Comparison of ENCODE assay signal across 8 cellular contexts in the genomic region with DNA sequence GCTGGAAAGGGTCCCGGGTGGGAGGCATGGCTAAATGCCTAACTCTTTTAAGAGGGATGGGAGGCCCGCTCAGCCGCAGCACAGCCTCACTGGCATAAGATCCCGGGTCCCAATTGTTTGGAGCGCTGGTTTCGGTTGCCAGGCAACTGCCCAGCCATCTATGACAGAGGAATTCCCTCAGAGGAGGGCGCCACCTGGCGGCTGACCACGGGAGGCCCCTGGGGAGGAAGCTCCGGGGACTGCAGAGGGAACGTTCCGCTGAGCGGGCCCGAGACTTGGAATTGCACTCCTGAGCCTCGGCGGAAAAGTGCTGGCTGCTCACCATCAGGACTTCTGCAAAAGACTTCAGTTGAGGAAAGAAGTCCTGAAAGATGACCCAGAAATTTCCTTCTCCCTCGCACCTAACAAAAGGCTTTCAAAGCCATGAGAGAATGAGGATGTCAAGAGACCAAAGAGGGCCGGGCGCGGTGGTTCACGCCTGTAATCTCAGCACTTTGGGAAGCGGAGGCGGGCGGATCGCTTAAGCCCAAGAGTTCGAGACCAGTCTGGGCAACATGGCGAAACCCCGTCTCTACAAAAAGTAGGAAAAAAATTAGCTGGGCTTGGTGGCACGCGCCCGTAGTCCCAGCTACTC.
DNase-seq lines count a peak whose midpoint lies in the region; ATAC-seq lines count a peak whose summit lies in the region.

No MANE protein-coding gene starts in this region.

- DNase-seq in NCI-H2081 (lab: John Stamatoyannopoulos, UW), result peak; percentile 84 to 88
- DNase-seq in NCI-H2081 treated with DMSO at 0.1 percent for 48 hours (lab: John Stamatoyannopoulos, UW), result no peak
- DNase-seq in NCI-H2196 treated with DMSO at 0.1 percent for 48 hours (lab: John Stamatoyannopoulos, UW; ENCODE audit: unreplicated experiment), result peak; percentile 85
- DNase-seq in activated CD4-positive, CD25-positive, alpha-beta regulatory T cell treated with anti-CD3 and anti-CD28 coated beads, Interleukin-2, amount 50 U/mL, for 16 hours (ENCODE audit: low read depth, low spot score), result peak; percentile 80
- peak; percentile 86 for DNase-seq in central memory CD4-positive, alpha-beta T cell
- peak; percentile 98 for DNase-seq in islet precursor cell
- DNase-seq in stimulated activated CD4-positive, alpha-beta T cell treated with anti-CD3 and anti-CD28 coated beads, Interleukin-12 subunit alpha, Interleukin-12 subunit beta, amount 100 ng/mL, for 4 hours, result peak; percentile 86

- ATAC-seq in HG03097 (IDR thresholded peaks at IDR 0.05; ENCODE audit: low FRiP score, unreplicated experiment), result peak; percentile 66
